ENCODE assay signal across 1 cellular context in the genomic region with DNA sequence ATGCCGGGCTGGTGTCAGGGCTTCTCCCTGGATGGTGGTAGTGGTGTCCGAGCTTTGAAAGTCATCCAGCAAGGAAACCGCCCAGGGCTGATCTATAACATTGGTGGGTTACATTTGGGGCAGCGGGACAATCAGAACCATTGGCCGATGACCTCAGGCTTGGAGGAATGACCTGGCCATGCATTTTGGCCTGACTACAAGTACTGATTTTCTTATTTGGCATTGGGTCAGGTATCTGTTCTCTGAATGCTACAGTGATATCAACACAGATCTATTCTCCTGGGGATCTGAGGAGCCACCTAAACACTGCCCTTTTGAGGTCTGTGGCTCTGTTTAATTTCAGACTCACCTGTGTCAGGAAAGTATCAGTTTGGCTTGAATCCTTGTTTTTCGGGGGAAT.
TF ChIP-seq lines count a peak whose summit lies in the region.

No MANE protein-coding gene starts in this region.

TF ChIP-seq in GM23338, 12 proteins besides CTCF, POLR2A, EP300 and RAD21 (continued from another document):
- TF ChIP-seq, protein P1, sequence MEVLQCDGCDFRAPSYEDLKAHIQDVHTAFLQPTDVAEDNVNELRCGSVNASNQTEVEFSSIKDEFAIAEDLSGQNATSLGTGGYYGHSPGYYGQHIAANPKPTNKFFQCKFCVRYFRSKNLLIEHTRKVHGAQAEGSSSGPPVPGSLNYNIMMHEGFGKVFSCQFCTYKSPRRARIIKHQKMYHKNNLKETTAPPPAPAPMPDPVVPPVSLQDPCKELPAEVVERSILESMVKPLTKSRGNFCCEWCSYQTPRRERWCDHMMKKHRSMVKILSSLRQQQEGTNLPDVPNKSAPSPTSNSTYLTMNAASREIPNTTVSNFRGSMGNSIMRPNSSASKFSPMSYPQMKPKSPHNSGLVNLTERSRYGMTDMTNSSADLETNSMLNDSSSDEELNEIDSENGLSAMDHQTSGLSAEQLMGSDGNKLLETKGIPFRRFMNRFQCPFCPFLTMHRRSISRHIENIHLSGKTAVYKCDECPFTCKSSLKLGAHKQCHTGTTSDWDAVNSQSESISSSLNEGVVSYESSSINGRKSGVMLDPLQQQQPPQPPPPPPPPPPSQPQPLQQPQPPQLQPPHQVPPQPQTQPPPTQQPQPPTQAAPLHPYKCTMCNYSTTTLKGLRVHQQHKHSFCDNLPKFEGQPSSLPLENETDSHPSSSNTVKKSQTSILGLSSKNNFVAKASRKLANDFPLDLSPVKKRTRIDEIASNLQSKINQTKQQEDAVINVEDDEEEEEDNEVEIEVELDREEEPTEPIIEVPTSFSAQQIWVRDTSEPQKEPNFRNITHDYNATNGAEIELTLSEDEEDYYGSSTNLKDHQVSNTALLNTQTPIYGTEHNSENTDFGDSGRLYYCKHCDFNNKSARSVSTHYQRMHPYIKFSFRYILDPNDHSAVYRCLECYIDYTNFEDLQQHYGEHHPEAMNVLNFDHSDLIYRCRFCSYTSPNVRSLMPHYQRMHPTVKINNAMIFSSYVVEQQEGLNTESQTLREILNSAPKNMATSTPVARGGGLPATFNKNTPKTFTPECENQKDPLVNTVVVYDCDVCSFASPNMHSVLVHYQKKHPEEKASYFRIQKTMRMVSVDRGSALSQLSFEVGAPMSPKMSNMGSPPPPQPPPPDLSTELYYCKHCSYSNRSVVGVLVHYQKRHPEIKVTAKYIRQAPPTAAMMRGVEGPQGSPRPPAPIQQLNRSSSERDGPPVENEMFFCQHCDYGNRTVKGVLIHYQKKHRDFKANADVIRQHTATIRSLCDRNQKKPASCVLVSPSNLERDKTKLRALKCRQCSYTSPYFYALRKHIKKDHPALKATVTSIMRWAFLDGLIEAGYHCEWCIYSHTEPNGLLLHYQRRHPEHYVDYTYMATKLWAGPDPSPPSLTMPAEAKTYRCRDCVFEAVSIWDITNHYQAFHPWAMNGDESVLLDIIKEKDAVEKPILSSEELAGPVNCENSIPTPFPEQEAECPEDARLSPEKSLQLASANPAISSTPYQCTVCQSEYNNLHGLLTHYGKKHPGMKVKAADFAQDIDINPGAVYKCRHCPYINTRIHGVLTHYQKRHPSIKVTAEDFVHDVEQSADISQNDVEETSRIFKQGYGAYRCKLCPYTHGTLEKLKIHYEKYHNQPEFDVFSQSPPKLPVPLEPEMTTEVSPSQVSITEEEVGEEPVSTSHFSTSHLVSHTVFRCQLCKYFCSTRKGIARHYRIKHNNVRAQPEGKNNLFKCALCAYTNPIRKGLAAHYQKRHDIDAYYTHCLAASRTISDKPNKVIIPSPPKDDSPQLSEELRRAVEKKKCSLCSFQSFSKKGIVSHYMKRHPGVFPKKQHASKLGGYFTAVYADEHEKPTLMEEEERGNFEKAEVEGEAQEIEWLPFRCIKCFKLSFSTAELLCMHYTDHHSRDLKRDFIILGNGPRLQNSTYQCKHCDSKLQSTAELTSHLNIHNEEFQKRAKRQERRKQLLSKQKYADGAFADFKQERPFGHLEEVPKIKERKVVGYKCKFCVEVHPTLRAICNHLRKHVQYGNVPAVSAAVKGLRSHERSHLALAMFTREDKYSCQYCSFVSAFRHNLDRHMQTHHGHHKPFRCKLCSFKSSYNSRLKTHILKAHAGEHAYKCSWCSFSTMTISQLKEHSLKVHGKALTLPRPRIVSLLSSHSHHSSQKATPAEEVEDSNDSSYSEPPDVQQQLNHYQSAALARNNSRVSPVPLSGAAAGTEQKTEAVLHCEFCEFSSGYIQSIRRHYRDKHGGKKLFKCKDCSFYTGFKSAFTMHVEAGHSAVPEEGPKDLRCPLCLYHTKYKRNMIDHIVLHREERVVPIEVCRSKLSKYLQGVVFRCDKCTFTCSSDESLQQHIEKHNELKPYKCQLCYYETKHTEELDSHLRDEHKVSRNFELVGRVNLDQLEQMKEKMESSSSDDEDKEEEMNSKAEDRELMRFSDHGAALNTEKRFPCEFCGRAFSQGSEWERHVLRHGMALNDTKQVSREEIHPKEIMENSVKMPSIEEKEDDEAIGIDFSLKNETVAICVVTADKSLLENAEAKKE (CRISPR knock-in tag; IDR thresholded peaks at IDR 0.05), result no peak
- TF ChIP-seq, protein P2, sequence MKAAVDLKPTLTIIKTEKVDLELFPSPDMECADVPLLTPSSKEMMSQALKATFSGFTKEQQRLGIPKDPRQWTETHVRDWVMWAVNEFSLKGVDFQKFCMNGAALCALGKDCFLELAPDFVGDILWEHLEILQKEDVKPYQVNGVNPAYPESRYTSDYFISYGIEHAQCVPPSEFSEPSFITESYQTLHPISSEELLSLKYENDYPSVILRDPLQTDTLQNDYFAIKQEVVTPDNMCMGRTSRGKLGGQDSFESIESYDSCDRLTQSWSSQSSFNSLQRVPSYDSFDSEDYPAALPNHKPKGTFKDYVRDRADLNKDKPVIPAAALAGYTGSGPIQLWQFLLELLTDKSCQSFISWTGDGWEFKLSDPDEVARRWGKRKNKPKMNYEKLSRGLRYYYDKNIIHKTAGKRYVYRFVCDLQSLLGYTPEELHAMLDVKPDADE (IDR thresholded peaks at IDR 0.05), result no peak
